ENCODE assay signal across 2 cellular contexts in the genomic region with DNA sequence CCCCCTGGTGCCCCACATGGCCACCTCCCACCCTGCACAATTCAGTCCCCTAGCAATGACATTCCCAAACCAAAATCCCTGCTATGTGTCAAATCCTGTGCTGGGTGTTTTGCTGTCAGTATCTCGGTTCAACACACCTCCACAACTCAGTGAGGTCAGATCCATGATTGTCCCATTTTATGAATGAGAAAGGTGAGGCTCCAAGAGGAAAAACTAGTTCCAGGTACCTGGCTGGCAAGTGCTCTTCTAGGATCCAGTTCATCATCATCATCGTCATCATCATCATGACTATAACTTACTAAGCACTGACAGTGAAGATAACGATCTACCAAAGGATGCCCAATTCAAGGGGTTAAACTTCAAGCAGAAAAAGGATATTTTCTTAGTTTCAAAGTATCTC.
TF ChIP-seq lines count a peak whose summit lies in the region.

No MANE protein-coding gene starts in this region.

TF ChIP-seq in HepG2, 621 proteins besides CTCF, POLR2A, EP300 and RAD21:
- TF ChIP-seq CREB1 (IDR thresholded peaks at IDR 0.05) (peak; percentile 65), CREB1 (CRISPR knock-in tag; IDR thresholded peaks at IDR 0.05) (no peak), CHD4 (IDR thresholded peaks at IDR 0.05; ENCODE audit: borderline replicate concordance, low read length) (0 out of 2 replicates have a peak, but pooled peaks have one; percentile 19), BCL3 (CRISPR knock-in tag; IDR thresholded peaks at IDR 0.05) (no peak), ZNF652 (CRISPR knock-in tag; IDR thresholded peaks at IDR 0.05; ENCODE audit: borderline replicate concordance, low read depth) (0 out of 2 replicates have a peak, but pooled peaks have one; percentile 27), ZNF629 (CRISPR knock-in tag; conservative IDR thresholded peaks at IDR 0.05) (peak; percentile 81), ZMYM3 (CRISPR knock-in tag; IDR thresholded peaks at IDR 0.05) (peak; percentile 57; the same call in 1 of the 2 replicates)

TF ChIP-seq in endothelial cell of umbilical vein, 7 proteins besides CTCF, POLR2A, EP300 and RAD21:
- TF ChIP-seq EZH2 (IDR thresholded peaks at IDR 0.05; ENCODE audit: borderline replicate concordance, low read depth, low read length, severe bottlenecking) = no peak
- TF ChIP-seq MYC (IDR thresholded peaks at IDR 0.05; ENCODE audit: low read depth, low read length) = no peak
